16 cellular contexts compared by ENCODE assay signal in genomic region chr4:2080429-2081300, GRCh38. TPM values are rescaled to one million over a fixed set of nuclear protein-coding genes. Genes with fewer than 3 reads are reported as not detected.
DNase-seq lines count a peak whose midpoint lies in the region; ATAC-seq and TF ChIP-seq lines count a peak whose summit lies in the region.
"Had no signal": no experiment of that assay in that cellular context is flagged by ENCODE, and none has a peak within 500 bp of the region (broad histone marks: within the 10 kb centered on the region; RNA-seq: fewer than 3 reads in every experiment).

No MANE protein-coding gene starts in this region.

- H3K9me3 ChIP-seq in osteoblast (ENCODE audit: low read depth, low read length) (no peaks in the 10 kb centered on the region), upper lobe of left lung (no peaks in the 10 kb centered on the region), SJCRH30 (replicated peaks) (no peaks in the 10 kb centered on the region)
- H3K9me3 ChIP-seq: adrenal gland, breast epithelium had no signal

- H3K27ac ChIP-seq in coronary artery (no peak overlapping the region), osteoblast (ENCODE audit: low read depth, low read length) (no peak overlapping the region), upper lobe of left lung (no peak overlapping the region), SJCRH30 (no peak overlapping the region)
- H3K27ac ChIP-seq: adrenal gland, breast epithelium, PC-9 had no signal

- no peaks in the 10 kb centered on the region for H4K20me1 ChIP-seq in osteoblast (ENCODE audit: insufficient read depth, low read length)

- TF ChIP-seq POLR2A in upper lobe of left lung (IDR thresholded peaks at IDR 0.05) = no peak

- DNase-seq in activated naive CD4-positive, alpha-beta T cell treated with Interleukin-2 at 50 U/mL for 16 hours = peak; percentile 0
- DNase-seq in activated naive CD4-positive, alpha-beta T cell (lab: John Stamatoyannopoulos, UW) = no peak
- DNase-seq in coronary artery (ENCODE audit: low spot score) (peak; percentile 65), osteoblast (ENCODE audit: insufficient read length, low spot score, missing footprints) (peak; percentile 48), upper lobe of left lung (peak; percentile 18 to 81), SIG-M5 treated with dmso at 0.1 percent for 504 hours (lab: John Stamatoyannopoulos, UW; ENCODE audit: unreplicated experiment) (no peak), SJCRH30 (no peak), GOT3 (lab: John Stamatoyannopoulos, UW) (no peak)
- DNase-seq: ACHN; activated CD4-positive, alpha-beta T cell treated with anti-CD3 and anti-CD28 coated beads, Interleukin-2, amount 50 U/mL, for 48 hours; cortex of kidney; NCI-H1694; NCI-H226; PC-9 had no signal

- H3K79me2 ChIP-seq in osteoblast (ENCODE audit: insufficient read depth, low read length) = no peaks in the 10 kb centered on the region

- no peak for TF ChIP-seq CTCF in coronary artery (IDR thresholded peaks at IDR 0.05)
- TF ChIP-seq CTCF in osteoblast (IDR thresholded peaks at IDR 0.05; ENCODE audit: extremely low read depth, low read depth, low read length) = no peak
- TF ChIP-seq CTCF in upper lobe of left lung (IDR thresholded peaks at IDR 0.05) = no peak

- 82 to 97% methylated on average over 5 to 16 of the region's 19 CpGs for WGBS in upper lobe of left lung, 2 donors

- no peak overlapping the region for H3K4me3 ChIP-seq in coronary artery
- H3K4me3 ChIP-seq in osteoblast (ENCODE audit: insufficient read depth, low read length) = no peak overlapping the region
- no peak overlapping the region for H3K4me3 ChIP-seq in upper lobe of left lung
- H3K4me3 ChIP-seq in SJCRH30 = no peak overlapping the region
- H3K4me3 ChIP-seq: adrenal gland, breast epithelium, PC-9 had no signal

- H2AFZ ChIP-seq in osteoblast (ENCODE audit: low read length) = no peak overlapping the region
- H2AFZ ChIP-seq: PC-9 had no signal

- no peak overlapping the region for H3K4me2 ChIP-seq in osteoblast (ENCODE audit: insufficient read depth, low read length)
- H3K4me2 ChIP-seq: PC-9 had no signal

- H3K27me3 ChIP-seq in osteoblast (ENCODE audit: insufficient read depth, low read length) = no peaks in the 10 kb centered on the region
- no peaks in the 10 kb centered on the region for H3K27me3 ChIP-seq in upper lobe of left lung
- peaks cover 5% of the 10 kb centered on the region; the same call in 1 of the 2 replicates for H3K27me3 ChIP-seq in SJCRH30
- H3K27me3 ChIP-seq: adrenal gland, breast epithelium had no signal

- no peaks in the 10 kb centered on the region for H3K4me1 ChIP-seq in osteoblast (ENCODE audit: insufficient read depth, low read length)
- H3K4me1 ChIP-seq in upper lobe of left lung = no peaks in the 10 kb centered on the region
- no peaks in the 10 kb centered on the region for H3K4me1 ChIP-seq in SJCRH30
- H3K4me1 ChIP-seq: adrenal gland, breast epithelium had no signal

- TF ChIP-seq EP300 in upper lobe of left lung (IDR thresholded peaks at IDR 0.05) = no peak

- H3K36me3 ChIP-seq in osteoblast (ENCODE audit: insufficient read depth, low read length) (no peaks in the 10 kb centered on the region), upper lobe of left lung (no peaks in the 10 kb centered on the region), SJCRH30 (no peaks in the 10 kb centered on the region)
- H3K36me3 ChIP-seq: adrenal gland, breast epithelium had no signal

- ATAC-seq in upper lobe of left lung (ENCODE audit: low FRiP score in 2 of 2) = peak; percentile 42 to 75

RNA-seq across cellular contexts. Expression of gene NAT8L, which starts 21.5 kb away (rescaled TPM):
- total RNA-seq in osteoblast (under 0.01 TPM in 2 replicates), upper lobe of left lung (under 1 TPM in 4 of 6 donors, not detected in 2; 0.15 to 0.37 (median 0.30) TPM)
- 1.5 and 1.7 TPM in 2 replicates for total RNA-seq in SJCRH30 (2014; rRNA removed; shearing (Covaris generic))

Comparison
In these comparisons a context has a peak if more than half of its experiments do, and no peak if none do; other contexts are left out.
1. DNase-seq: peak in activated naive CD4-positive, alpha-beta T cell treated with Interleukin-2 at 50 U/mL for 16 hours (single experiment), coronary artery (single experiment), osteoblast (single experiment) and upper lobe of left lung (2 of 2); none in activated naive CD4-positive, alpha-beta T cell (0 of 4), SIG-M5 treated with dmso at 0.1 percent for 504 hours (single experiment), SJCRH30 (0 of 2) and GOT3 (single experiment).